ENCODE assay signal across 10 cellular contexts in the genomic region with DNA sequence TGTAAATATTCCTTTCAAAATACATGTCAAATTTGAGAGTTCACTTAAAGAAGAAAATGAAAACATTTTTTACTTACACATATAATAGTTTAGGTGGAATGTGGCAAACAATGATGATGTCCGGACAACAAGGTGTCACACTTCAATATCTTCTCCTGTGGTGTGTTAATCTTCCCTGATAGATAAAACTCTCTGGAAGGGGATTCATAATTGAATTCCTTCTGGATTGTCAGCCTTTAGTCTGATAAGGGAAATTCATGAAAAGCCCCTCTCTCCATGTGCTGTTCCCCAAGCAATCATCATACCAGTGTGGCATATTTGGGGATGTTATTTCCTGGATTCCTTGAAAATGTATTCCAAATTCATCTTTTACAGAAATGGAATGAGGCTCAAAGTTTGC. TPM values are rescaled to one million over a fixed set of nuclear protein-coding genes. Genes with fewer than 3 reads are reported as not detected.
DNase-seq lines count a peak whose midpoint lies in the region; ATAC-seq and TF ChIP-seq lines count a peak whose summit lies in the region.
"Had no signal": no experiment of that assay in that cellular context is flagged by ENCODE, and none has a peak within 500 bp of the region (broad histone marks: within the 10 kb centered on the region; RNA-seq: fewer than 3 reads in every experiment).

No MANE protein-coding gene starts in this region.

- H3K27ac Mint-ChIP-seq in GM23338: peak overlapping the region; percentile 71; the same call in 1 of the 2 replicates
- peak overlapping the region; percentile 65 for H3K27ac Mint-ChIP-seq in endothelial cell (ENCODE audit: unreplicated experiment)
- H3K27ac Mint-ChIP-seq in progenitor cell of endocrine pancreas: peak overlapping the region; percentile 81

- H3K27ac ChIP-seq in GM23338 (ENCODE audit: low read depth) (no peak overlapping the region), OCI-LY3 (ENCODE audit: low read length) (no peak overlapping the region), caudate nucleus (ENCODE audit: low read depth, low read length) (no peak overlapping the region)

- no peaks in the 10 kb centered on the region for H3F3A ChIP-seq in GM23338 (replicated peaks; ENCODE audit: low read depth)

- H3K4me3 Mint-ChIP-seq in GM23338 (peak overlapping the region; percentile 83), endothelial cell (ENCODE audit: unreplicated experiment) (peak overlapping the region; percentile 72), progenitor cell of endocrine pancreas (ENCODE audit: low read depth) (peak overlapping the region; percentile 88)

- H3K9me3 Mint-ChIP-seq in GM23338 (no peaks in the 10 kb centered on the region), endothelial cell (ENCODE audit: unreplicated experiment) (no peaks in the 10 kb centered on the region), progenitor cell of endocrine pancreas (ENCODE audit: low read depth) (no peaks in the 10 kb centered on the region)

- H3K79me2 ChIP-seq in GM23338 (replicated peaks; ENCODE audit: insufficient read depth) (peaks cover 36% of the 10 kb centered on the region), OCI-LY3 (ENCODE audit: low read length) (peaks cover 38% of the 10 kb centered on the region)

- H3K27me3 Mint-ChIP-seq in GM23338 (ENCODE audit: insufficient read depth, low read depth, poor library complexity) (no peaks in the 10 kb centered on the region), endothelial cell (ENCODE audit: unreplicated experiment) (peaks cover 4% of the 10 kb centered on the region), progenitor cell of endocrine pancreas (no peaks in the 10 kb centered on the region)

- ATAC-seq in GM23338: no peak
- no peak for ATAC-seq in GM19324 (IDR thresholded peaks at IDR 0.05; ENCODE audit: low FRiP score, unreplicated experiment)

- H3K4me3 ChIP-seq in GM23338: no peak overlapping the region
- peak overlapping the region; percentile 86 for H3K4me3 ChIP-seq in OCI-LY3 (ENCODE audit: low read length)
- no peak overlapping the region for H3K4me3 ChIP-seq in BE2C (ENCODE audit: low read depth, low read length)

- H3K4me1 ChIP-seq in GM23338 (ENCODE audit: insufficient read depth) (peaks cover 42% of the 10 kb centered on the region), OCI-LY3 (ENCODE audit: low read length) (peaks cover 15% of the 10 kb centered on the region), BE2C (no peaks in the 10 kb centered on the region; the same call in 1 of the 2 replicates)

- H3K9me2 ChIP-seq in GM23338 (ENCODE audit: insufficient read depth): no peaks in the 10 kb centered on the region

- H2AFZ ChIP-seq in GM23338: peak overlapping the region; percentile 69; the same call in 1 of the 2 replicates
- peak overlapping the region; percentile 91 for H2AFZ ChIP-seq in OCI-LY3 (ENCODE audit: low read depth, low read length)

- H3K4me2 ChIP-seq in GM23338 (no peak overlapping the region), OCI-LY3 (ENCODE audit: low read length) (peak overlapping the region; percentile 83)

- H3K27me3 ChIP-seq in GM23338 (ENCODE audit: insufficient read depth) (no peaks in the 10 kb centered on the region), OCI-LY3 (ENCODE audit: low read depth, low read length) (no peaks in the 10 kb centered on the region), BE2C (no peaks in the 10 kb centered on the region)

- TF ChIP-seq CTCF in GM23338 (conservative IDR thresholded peaks at IDR 0.05; ENCODE audit: low read depth in 2 of 2) (no peak), OCI-LY3 (IDR thresholded peaks at IDR 0.05; ENCODE audit: low read depth, low read length) (no peak), endothelial cell (IDR thresholded peaks at IDR 0.05; ENCODE audit: unreplicated experiment) (no peak), progenitor cell of endocrine pancreas (IDR thresholded peaks at IDR 0.05; ENCODE audit: unreplicated experiment) (no peak), BE2C (IDR thresholded peaks at IDR 0.05; ENCODE audit: low read depth, low read length) (no peak)

- H3K9me3 ChIP-seq in OCI-LY3 (ENCODE audit: insufficient read depth, low read length) (no peaks in the 10 kb centered on the region), BE2C (no peaks in the 10 kb centered on the region)

- H3K36me3 ChIP-seq in GM23338 (ENCODE audit: insufficient read depth) (no peaks in the 10 kb centered on the region), OCI-LY3 (replicated peaks; ENCODE audit: low read depth, low read length) (no peaks in the 10 kb centered on the region), BE2C (no peaks in the 10 kb centered on the region)

- peaks cover 10% of the 10 kb centered on the region for H4K20me1 ChIP-seq in GM23338 (replicated peaks; ENCODE audit: insufficient read depth)
- peaks cover 23% of the 10 kb centered on the region; the same call in 1 of the 2 replicates for H4K20me1 ChIP-seq in OCI-LY3 (ENCODE audit: insufficient read depth, low read length)

- DNase-seq in GM23338 (ENCODE audit: low spot score): no peak
- DNase-seq in endothelial cell (ENCODE audit: low spot score): no peak
- no peak for DNase-seq in progenitor cell of endocrine pancreas (ENCODE audit: low spot score, unreplicated experiment)
- DNase-seq in caudate nucleus (lab: John Stamatoyannopoulos, UW): no peak
- DNase-seq in BE2C: no peak
- DNase-seq in occipital lobe (lab: John Stamatoyannopoulos, UW): no peak
- DNase-seq: NCI-H524, WERI-Rb-1 had no signal

- H3K9ac ChIP-seq in OCI-LY3 (ENCODE audit: low read length): peak overlapping the region; percentile 42

- peaks cover 27% of the 10 kb centered on the region for H3K4me1 Mint-ChIP-seq in GM23338
- H3K4me1 Mint-ChIP-seq in endothelial cell (ENCODE audit: unreplicated experiment): peaks cover 49% of the 10 kb centered on the region
- peaks cover 36% of the 10 kb centered on the region for H3K4me1 Mint-ChIP-seq in progenitor cell of endocrine pancreas (ENCODE audit: low read depth)

- no peaks in the 10 kb centered on the region; the same call in 2 of the 3 replicates for H3K36me3 Mint-ChIP-seq in GM23338 (ENCODE audit: low read depth)
- peaks cover 5% of the 10 kb centered on the region for H3K36me3 Mint-ChIP-seq in endothelial cell (ENCODE audit: low read depth, unreplicated experiment)
- no peaks in the 10 kb centered on the region for H3K36me3 Mint-ChIP-seq in progenitor cell of endocrine pancreas (ENCODE audit: insufficient read depth)

TF ChIP-seq in GM23338, 12 proteins besides CTCF, POLR2A, EP300 and RAD21:
- TF ChIP-seq, protein P1, sequence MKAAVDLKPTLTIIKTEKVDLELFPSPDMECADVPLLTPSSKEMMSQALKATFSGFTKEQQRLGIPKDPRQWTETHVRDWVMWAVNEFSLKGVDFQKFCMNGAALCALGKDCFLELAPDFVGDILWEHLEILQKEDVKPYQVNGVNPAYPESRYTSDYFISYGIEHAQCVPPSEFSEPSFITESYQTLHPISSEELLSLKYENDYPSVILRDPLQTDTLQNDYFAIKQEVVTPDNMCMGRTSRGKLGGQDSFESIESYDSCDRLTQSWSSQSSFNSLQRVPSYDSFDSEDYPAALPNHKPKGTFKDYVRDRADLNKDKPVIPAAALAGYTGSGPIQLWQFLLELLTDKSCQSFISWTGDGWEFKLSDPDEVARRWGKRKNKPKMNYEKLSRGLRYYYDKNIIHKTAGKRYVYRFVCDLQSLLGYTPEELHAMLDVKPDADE (IDR thresholded peaks at IDR 0.05): no peak
- TF ChIP-seq POLR2AphosphoS5 (IDR thresholded peaks at IDR 0.05; ENCODE audit: low read depth): no peak
- TF ChIP-seq STAT1 (IDR thresholded peaks at IDR 0.05; ENCODE audit: unreplicated experiment): no peak
- no peak for TF ChIP-seq ZNF331 (CRISPR knock-in tag; IDR thresholded peaks at IDR 0.05; ENCODE audit: low read depth)

RNA-seq across cellular contexts. Expression of a gene that starts 1.0 kb away (rescaled TPM):
- total RNA-seq in GM23338 (2014; rRNA removed; shearing (Covaris generic)): 25.4 and 33.0 TPM in 2 replicates
- polyA plus RNA-seq in GM23338 (2016; fragmentation: Nextera tagmentation; extraction: Ambion mirVana): 18.1 and 18.6 TPM in 2 replicates
- total RNA-seq in endothelial cell (ENCODE audit: unreplicated experiment) (82.8 TPM), progenitor cell of endocrine pancreas (36.8 and 41.5 TPM in 2 replicates), occipital lobe (93.3 TPM)
- polyA plus RNA-seq in BE2C (2012; ENCODE audit: insufficient read depth, insufficient read length, low read depth): 76.5 TPM

RNA-seq across cellular contexts. Expression of a gene that starts 47.2 kb away (rescaled TPM):
- total RNA-seq in GM23338 (2014; rRNA removed; shearing (Covaris generic)): 10.2 TPM in 2 replicates
- 3.5 and 3.7 TPM in 2 replicates for polyA plus RNA-seq in GM23338 (2016; fragmentation: Nextera tagmentation; extraction: Ambion mirVana)
- total RNA-seq in endothelial cell (ENCODE audit: unreplicated experiment) (10.3 TPM), progenitor cell of endocrine pancreas (23.8 and 25.2 TPM in 2 replicates), occipital lobe (8.3 TPM)
- polyA plus RNA-seq in BE2C (2012; ENCODE audit: insufficient read depth, insufficient read length, low read depth): 7.3 TPM

RNA-seq across cellular contexts. Expression of a gene that starts 59.5 kb away (rescaled TPM):
- total RNA-seq in GM23338 (2014; rRNA removed; shearing (Covaris generic)): 23.9 and 33.2 TPM in 2 replicates
- 29.7 and 34.9 TPM in 2 replicates for polyA plus RNA-seq in GM23338 (2016; fragmentation: Nextera tagmentation; extraction: Ambion mirVana)
- total RNA-seq in endothelial cell (ENCODE audit: unreplicated experiment) (184 TPM), progenitor cell of endocrine pancreas (34.4 and 36.5 TPM in 2 replicates), occipital lobe (19.8 TPM)
- 35.7 TPM for polyA plus RNA-seq in BE2C (2012; ENCODE audit: insufficient read depth, insufficient read length, low read depth)
